In genomic region chr22:41201146-41201545, GRCh38 we compare ENCODE assay signal across 1 cellular context.
TF ChIP-seq lines count a peak whose summit lies in the region.

No MANE protein-coding gene starts in this region.

TF ChIP-seq in K562, 482 proteins besides CTCF, POLR2A, EP300 and RAD21:
- TF ChIP-seq FOXO4 (CRISPR knock-in tag; IDR thresholded peaks at IDR 0.05) (no peak), ILK (tag; IDR thresholded peaks at IDR 0.05; ENCODE audit: borderline replicate concordance, low read depth) (no peak), ZNF699 (CRISPR knock-in tag; IDR thresholded peaks at IDR 0.05; ENCODE audit: insufficient replicate concordance) (no peak), CTCFL (IDR thresholded peaks at IDR 0.05; ENCODE audit: borderline replicate concordance, insufficient read depth, low read depth, low read length, poor library complexity, severe bottlenecking) (no peak), E2F4 (CRISPR knock-in tag; IDR thresholded peaks at IDR 0.05; ENCODE audit: low read depth) (no peak), ETV5 (CRISPR knock-in tag; IDR thresholded peaks at IDR 0.05; ENCODE audit: low read depth) (no peak), ZNF778 (CRISPR knock-in tag; IDR thresholded peaks at IDR 0.05) (no peak), RREB1 (CRISPR knock-in tag; IDR thresholded peaks at IDR 0.05) (no peak), NFIX (CRISPR knock-in tag; IDR thresholded peaks at IDR 0.05; ENCODE audit: low read depth) (no peak), ZNF76 (CRISPR knock-in tag; IDR thresholded peaks at IDR 0.05; ENCODE audit: borderline replicate concordance) (no peak), ZKSCAN8 (CRISPR knock-in tag; IDR thresholded peaks at IDR 0.05) (no peak), SAFB2 (IDR thresholded peaks at IDR 0.05; ENCODE audit: borderline replicate concordance, low read depth, low read length, severe bottlenecking) (no peak), GTF2A2 (tag; IDR thresholded peaks at IDR 0.05) (no peak)
